20 cellular contexts compared by ENCODE assay signal in genomic region chr4:147398556-147398955, GRCh38.
DNase-seq lines count a peak whose midpoint lies in the region; ATAC-seq, FAIRE-seq and TF ChIP-seq lines count a peak whose summit lies in the region.
"Had no signal": no experiment of that assay in that cellular context is flagged by ENCODE, and none has a peak within 500 bp of the region (broad histone marks: within the 10 kb centered on the region; RNA-seq: fewer than 3 reads in every experiment).

No MANE protein-coding gene starts in this region.

- no peaks in the 10 kb centered on the region for H3K36me3 ChIP-seq in astrocyte (ENCODE audit: insufficient read depth, low read length)
- H3K36me3 ChIP-seq in keratinocyte (ENCODE audit: control insufficient read depth in 2 of 2, extremely low read depth in 1 of 2, insufficient read depth in 2 of 2, low read length in 2 of 2), result no peaks in the 10 kb centered on the region
- H3K36me3 ChIP-seq: HAP-1 had no signal

- no peak overlapping the region for H2AFZ ChIP-seq in astrocyte (ENCODE audit: low read depth, low read length)
- peak overlapping the region; percentile 44 for H2AFZ ChIP-seq in keratinocyte (ENCODE audit: control insufficient read depth, low read length)
- H2AFZ ChIP-seq: GM23248 had no signal

- H3K36me3 Mint-ChIP-seq in astrocyte (ENCODE audit: low read depth, unreplicated experiment), result no peaks in the 10 kb centered on the region

- ATAC-seq in GM21619 (IDR thresholded peaks at IDR 0.05; ENCODE audit: unreplicated experiment), result no peak
- ATAC-seq in HG02571 (IDR thresholded peaks at IDR 0.05; ENCODE audit: unreplicated experiment), result no peak
- no peak for ATAC-seq in GM21381 (IDR thresholded peaks at IDR 0.05; ENCODE audit: unreplicated experiment)

- no peaks in the 10 kb centered on the region for H3K4me1 ChIP-seq in astrocyte (ENCODE audit: insufficient read depth, low read length)
- no peaks in the 10 kb centered on the region for H3K4me1 ChIP-seq in keratinocyte (ENCODE audit: control insufficient read depth, extremely low read depth, insufficient read depth, low read length)
- H3K4me1 ChIP-seq: Caco-2 had no signal

- H4K20me1 ChIP-seq in astrocyte (ENCODE audit: insufficient read depth, low read length), result no peaks in the 10 kb centered on the region
- H4K20me1 ChIP-seq in keratinocyte (ENCODE audit: control insufficient read depth, extremely low read depth, insufficient read depth, low read length), result no peaks in the 10 kb centered on the region

- H3K27ac ChIP-seq in astrocyte (ENCODE audit: low read depth, low read length), result no peak overlapping the region
- H3K27ac ChIP-seq in keratinocyte (ENCODE audit: control insufficient read depth, insufficient read depth, low read length), result no peak overlapping the region
- H3K27ac ChIP-seq: C4-2B, GM23248, HL-60 had no signal

- H3K4me3 ChIP-seq in astrocyte (ENCODE audit: insufficient read depth, low read depth, low read length) (no peak overlapping the region), epithelial cell of esophagus (ENCODE audit: low read length) (no peak overlapping the region), keratinocyte (ENCODE audit: control insufficient read depth in 2 of 3, extremely low read depth in 1 of 3, insufficient read depth in 2 of 3, low read depth in 1 of 3, low read length in 3 of 3) (no peak overlapping the region), retinal pigment epithelial cell (ENCODE audit: low read length) (no peak overlapping the region)
- H3K4me3 ChIP-seq: GM23248, HAP-1 had no signal

- H3K27ac Mint-ChIP-seq in astrocyte (ENCODE audit: unreplicated experiment), result no peak overlapping the region
- H3K27ac Mint-ChIP-seq: CD4-positive, alpha-beta T cell had no signal

- H3K9me3 ChIP-seq in astrocyte (ENCODE audit: insufficient read depth, low read depth, low read length), result no peaks in the 10 kb centered on the region
- no peaks in the 10 kb centered on the region for H3K9me3 ChIP-seq in keratinocyte (ENCODE audit: control insufficient read depth, low read depth, low read length)
- H3K9me3 ChIP-seq: Caco-2, HAP-1 had no signal

- H3K4me2 ChIP-seq in astrocyte (ENCODE audit: low read length) (no peak overlapping the region), keratinocyte (ENCODE audit: control insufficient read depth, extremely low read depth, insufficient read depth, low read depth, low read length) (no peak overlapping the region)

- no peaks in the 10 kb centered on the region for H3K9me1 ChIP-seq in keratinocyte (ENCODE audit: control insufficient read depth, extremely low read depth, insufficient read depth, low read length)

- H3K4me1 Mint-ChIP-seq in astrocyte (ENCODE audit: low read depth, unreplicated experiment), result no peaks in the 10 kb centered on the region

- no peaks in the 10 kb centered on the region for H3K79me2 ChIP-seq in astrocyte (ENCODE audit: insufficient read depth, low read length)
- no peaks in the 10 kb centered on the region for H3K79me2 ChIP-seq in keratinocyte (ENCODE audit: control insufficient read depth, insufficient read depth, low read length)

- H3K9ac ChIP-seq in astrocyte (ENCODE audit: low read length), result no peak overlapping the region
- no peak overlapping the region for H3K9ac ChIP-seq in keratinocyte (ENCODE audit: control insufficient read depth, extremely low read depth, insufficient read depth, low read length)
- H3K9ac ChIP-seq: GM23248 had no signal

- H3K9me3 Mint-ChIP-seq in astrocyte (ENCODE audit: unreplicated experiment), result peaks cover 3% of the 10 kb centered on the region

- H3K27me3 ChIP-seq in astrocyte (ENCODE audit: insufficient read depth, low read length) (no peaks in the 10 kb centered on the region), keratinocyte (ENCODE audit: control insufficient read depth, extremely low read depth, insufficient read depth, low read length) (no peaks in the 10 kb centered on the region)

- dilution Hi-C loops in keratinocyte (cut with MboI; ENCODE audit: extremely low pct_ligation_motif_present, low sequenced_read_pairs), result no loop called here

- no peak for TF ChIP-seq CTCF in astrocyte (IDR thresholded peaks at IDR 0.05; ENCODE audit: insufficient read depth, low read depth, low read length)
- no peak for TF ChIP-seq CTCF in epithelial cell of esophagus (IDR thresholded peaks at IDR 0.05; ENCODE audit: insufficient read depth, low read depth, low read length, missing control alignments)
- no peak for TF ChIP-seq CTCF in keratinocyte (optimal IDR thresholded peaks at IDR 0.05 in 1 of 3, IDR thresholded peaks at IDR 0.05 in 1 of 3, conservative IDR thresholded peaks at IDR 0.05 in 1 of 3; ENCODE audit: extremely low read depth in 1 of 3, insufficient read depth in 2 of 3, low read length in 3 of 3)
- TF ChIP-seq CTCF in retinal pigment epithelial cell (conservative IDR thresholded peaks at IDR 0.05; ENCODE audit: low read depth, low read length), result no peak

- FAIRE-seq in astrocyte (lab: Jason Lieb, UNC) (no peak), keratinocyte (lab: Jason Lieb, UNC) (no peak)
- FAIRE-seq: A204.1, D721Med, GM12892, GM18507 had no signal

- H3K27me3 Mint-ChIP-seq in astrocyte (ENCODE audit: low read depth, unreplicated experiment), result no peaks in the 10 kb centered on the region
- H3K27me3 Mint-ChIP-seq: CD4-positive, alpha-beta T cell had no signal

- DNase-seq in astrocyte (ENCODE audit: low read depth) (peak; percentile 65), epithelial cell of esophagus (ENCODE audit: low read depth) (peak; percentile 5), keratinocyte (ENCODE audit: low read depth, low spot score) (no peak), retinal pigment epithelial cell (ENCODE audit: low read depth) (peak; percentile 19)
- DNase-seq: ACHN; AML-193; Caco-2; CD4-positive, alpha-beta T cell; GDM1; GM23248 had no signal

- H3K4me3 Mint-ChIP-seq in astrocyte (ENCODE audit: unreplicated experiment), result no peak overlapping the region
- H3K4me3 Mint-ChIP-seq: CD4-positive, alpha-beta T cell had no signal
